1 cellular context compared by ENCODE assay signal in genomic region chr17:17710728-17711541, GRCh38.
TF ChIP-seq lines count a peak whose summit lies in the region.

No MANE protein-coding gene starts in this region.

TF ChIP-seq in K562, 482 proteins besides CTCF, POLR2A, EP300 and RAD21 (continued from another document):
- no peak for TF ChIP-seq ZNF407 (IDR thresholded peaks at IDR 0.05; ENCODE audit: low read depth)
- peak; percentile 53; the same call in 1 of the 2 replicates for TF ChIP-seq EGR1 (conservative IDR thresholded peaks at IDR 0.05)
- 0 out of 2 replicates have a peak, but pooled peaks have one; percentile 17 for TF ChIP-seq ATF3 (IDR thresholded peaks at IDR 0.05)
- TF ChIP-seq ATF3 (CRISPR knock-in tag; conservative IDR thresholded peaks at IDR 0.05): no peak
- no peak for TF ChIP-seq PHTF2 (CRISPR knock-in tag; IDR thresholded peaks at IDR 0.05)
- no peak for TF ChIP-seq SMARCA5 (IDR thresholded peaks at IDR 0.05)
- no peak for TF ChIP-seq ZNF785 (CRISPR knock-in tag; IDR thresholded peaks at IDR 0.05)
- TF ChIP-seq RB1 (IDR thresholded peaks at IDR 0.05; ENCODE audit: low read depth): no peak
- TF ChIP-seq ZBTB26 (CRISPR knock-in tag; IDR thresholded peaks at IDR 0.05): no peak
- no peak for TF ChIP-seq SRF (CRISPR knock-in tag; IDR thresholded peaks at IDR 0.05)
- TF ChIP-seq TBL1XR1 (IDR thresholded peaks at IDR 0.05; ENCODE audit: low read length in 2 of 2): no peak
- no peak for TF ChIP-seq ZNF740 (CRISPR knock-in tag; IDR thresholded peaks at IDR 0.05)
- TF ChIP-seq ZNF740 (tag; IDR thresholded peaks at IDR 0.05): no peak
- TF ChIP-seq FOXJ3 (CRISPR knock-in tag; IDR thresholded peaks at IDR 0.05): no peak
- no peak for TF ChIP-seq ZNF140 (CRISPR knock-in tag; IDR thresholded peaks at IDR 0.05)
- TF ChIP-seq SIN3A (IDR thresholded peaks at IDR 0.05; ENCODE audit: borderline replicate concordance in 2 of 2, control insufficient read depth in 1 of 2, low read depth in 2 of 2, low read length in 2 of 2): no peak
- TF ChIP-seq ZNF280A (IDR thresholded peaks at IDR 0.05; ENCODE audit: low read depth, partially characterized antibody): no peak
- no peak for TF ChIP-seq EZH2 (IDR thresholded peaks at IDR 0.05; ENCODE audit: borderline replicate concordance, low read depth, low read length)
- no peak for TF ChIP-seq FOXM1 (IDR thresholded peaks at IDR 0.05; ENCODE audit: low read depth)
- no peak for TF ChIP-seq FOXM1 (CRISPR knock-in tag; IDR thresholded peaks at IDR 0.05; ENCODE audit: low read depth)
- TF ChIP-seq CHD4 (IDR thresholded peaks at IDR 0.05; ENCODE audit: insufficient read depth, insufficient replicate concordance, low read depth, low read length, poor library complexity, severe bottlenecking): no peak
- TF ChIP-seq CBFB (CRISPR knock-in tag; IDR thresholded peaks at IDR 0.05): no peak
- TF ChIP-seq KDM1A (IDR thresholded peaks at IDR 0.05): peak in 1 of 2 experiments; percentile 33; a peak in 1 of 4 replicates
- TF ChIP-seq ELK1 (CRISPR knock-in tag; IDR thresholded peaks at IDR 0.05): no peak
- TF ChIP-seq CHAMP1 (IDR thresholded peaks at IDR 0.05): no peak
- TF ChIP-seq ZBTB33 (CRISPR knock-in tag; IDR thresholded peaks at IDR 0.05): no peak
- TF ChIP-seq VEZF1 (CRISPR knock-in tag; IDR thresholded peaks at IDR 0.05): peak; percentile 39; the same call in 1 of the 2 replicates
- no peak for TF ChIP-seq THRAP3 (IDR thresholded peaks at IDR 0.05; ENCODE audit: borderline replicate concordance)
- no peak for TF ChIP-seq DLX4 (CRISPR knock-in tag; IDR thresholded peaks at IDR 0.05)
- no peak for TF ChIP-seq HOMEZ (CRISPR knock-in tag; IDR thresholded peaks at IDR 0.05)
- 0 out of 2 replicates have a peak, but pooled peaks have one; percentile 2 for TF ChIP-seq POLR2G (IDR thresholded peaks at IDR 0.05; ENCODE audit: low read depth, low read length)
